Comparison of ENCODE assay signal across 38 cellular contexts in genomic region chr6:22409487-22409886, GRCh38.
"Had no signal": no experiment of that assay in that cellular context is flagged by ENCODE, and none has a peak within 500 bp of the region (broad histone marks: within the 10 kb centered on the region; RNA-seq: fewer than 3 reads in every experiment).

No MANE protein-coding gene starts in this region.

- H3K27ac ChIP-seq: adrenal gland, body of pancreas, breast epithelium, Peyer's patch, SJSA1, VCaP had no signal

- H3K4me1 Mint-ChIP-seq: activated B cell treated with CpG ODN at 0.5 μM for 24 hours had no signal

- H3K27me3 ChIP-seq: adrenal gland, body of pancreas, breast epithelium, MG63, Peyer's patch, SJSA1 had no signal

- H3K27me3 Mint-ChIP-seq: activated B cell treated with CpG ODN at 0.5 μM for 24 hours; activated CD4-positive, alpha-beta memory T cell treated with anti-CD3 and anti-CD28 coated beads for 36 hours had no signal

- H3K4me3 ChIP-seq: adrenal gland, body of pancreas, breast epithelium, MG63, Peyer's patch, SJSA1 had no signal

- H3K36me3 Mint-ChIP-seq: activated CD4-positive, alpha-beta memory T cell treated with anti-CD3 and anti-CD28 coated beads for 36 hours; activated naive CD4-positive, alpha-beta T cell treated with anti-CD3 and anti-CD28 coated beads, Interleukin-2, amount 50 U/mL, for 72 hours had no signal

- H3K4me3 Mint-ChIP-seq: activated B cell treated with CpG ODN at 0.5 μM for 24 hours; activated CD4-positive, alpha-beta memory T cell treated with anti-CD3 and anti-CD28 coated beads for 36 hours; activated naive CD4-positive, alpha-beta T cell treated with anti-CD3 and anti-CD28 coated beads for 36 hours; activated T-cell treated with anti-CD3 and anti-CD28 coated beads, Interleukin-2, amount 50 U/mL, for 4 hours; activated T-helper 1 cell treated with anti-CD3 and anti-CD28 coated beads, Interleukin-12 subunit alpha, Interleukin-12 subunit beta, Interleukin-2, Interleukin-4 antibody, amounts not matched to agents 30 ng/mL and 10 ng/mL and 1 ng/mL, durations not matched to agents 14 hours and 24 hours and 36 hours had no signal

- FAIRE-seq: astrocyte had no signal

- H3K9me3 Mint-ChIP-seq: activated B cell treated with CpG ODN at 0.5 μM for 24 hours; activated CD4-positive, alpha-beta memory T cell treated with anti-CD3 and anti-CD28 coated beads for 36 hours; activated naive CD4-positive, alpha-beta T cell treated with anti-CD3 and anti-CD28 coated beads for 36 hours; activated T-cell treated with anti-CD3 and anti-CD28 coated beads, Interleukin-2, amount 50 U/mL, for 4 hours; activated T-helper 1 cell treated with anti-CD3 and anti-CD28 coated beads, Interleukin-12 subunit alpha, Interleukin-12 subunit beta, Interleukin-2, Interleukin-4 antibody, amounts not matched to agents 30 ng/mL and 10 ng/mL and 1 ng/mL, durations not matched to agents 14 hours and 24 hours and 36 hours had no signal

- H3K4me1 ChIP-seq: adrenal gland, body of pancreas, breast epithelium, Peyer's patch had no signal

- H3K36me3 ChIP-seq: adrenal gland, breast epithelium, MG63, Peyer's patch, SJSA1 had no signal

- DNase-seq: activated B cell treated with CpG ODN at 0.5 μM for 24 hours; activated CD4-positive, alpha-beta memory T cell treated with anti-CD3 and anti-CD28 coated beads for 36 hours; activated CD4-positive, alpha-beta T cell treated with anti-CD3 and anti-CD28 coated beads for 4 hours; activated CD4-positive, alpha-beta T cell treated with anti-CD3 and anti-CD28 coated beads, Interleukin-2, amount 50 U/mL, for 1 hour; activated CD4-positive, CD25-positive, alpha-beta regulatory T cell treated with anti-CD3 and anti-CD28 coated beads, Interleukin-2, amount 50 U/mL, for 72 hours; activated CD8-positive, alpha-beta memory T cell treated with anti-CD3 and anti-CD28 coated beads, Interleukin-2, amount 50 U/mL, for 4 hours; activated gamma-delta T cell treated with Interleukin-2 at 50 U/mL for 16 hours; activated naive CD4-positive, alpha-beta T cell treated with anti-CD3 and anti-CD28 coated beads for 36 hours; activated T-cell treated with anti-CD3 and anti-CD28 coated beads for 4 hours; activated T-cell treated with anti-CD3 and anti-CD28 coated beads, Interleukin-2, amount 50 U/mL, for 4 hours; adrenal gland; body of pancreas; Kasumi-1; MG63; NCI-H1048; NCI-H1105 treated with DMSO at 0.1 percent for 48 hours; NCI-H1436; NCI-H1694; NCI-H1930; NCI-H2081 treated with DMSO at 0.1 percent for 48 hours; NCI-H510A; NCI-H526; NCI-H748 treated with DMSO at 0.1 percent for 48 hours; NK-92 treated with Interleukin-12 subunit alpha and Interleukin-12 subunit beta, amount 100 ng/mL, for 24 hours; PC-3; Peyer's patch; RPMI8226; SHP77 treated with DMSO at 0.1 percent for 48 hours; SW 1271; T-helper 1 cell; T-helper 2 cell; T-helper 9 cell had no signal

- H3K27ac Mint-ChIP-seq: activated B cell treated with CpG ODN at 0.5 μM for 24 hours; activated CD4-positive, alpha-beta memory T cell treated with anti-CD3 and anti-CD28 coated beads for 36 hours; activated naive CD4-positive, alpha-beta T cell treated with anti-CD3 and anti-CD28 coated beads for 36 hours; activated naive CD4-positive, alpha-beta T cell treated with anti-CD3 and anti-CD28 coated beads, Interleukin-2, amount 50 U/mL, for 72 hours; activated T-helper 1 cell treated with anti-CD3 and anti-CD28 coated beads, Interleukin-12 subunit alpha, Interleukin-12 subunit beta, Interleukin-2, Interleukin-4 antibody, amounts not matched to agents 30 ng/mL and 10 ng/mL and 1 ng/mL, durations not matched to agents 14 hours and 24 hours and 36 hours had no signal

- H3K9me3 ChIP-seq: adrenal gland, body of pancreas, breast epithelium, MG63, Peyer's patch, SJSA1 had no signal

- ATAC-seq: activated naive CD4-positive, alpha-beta T cell treated with anti-CD3 and anti-CD28 coated beads, Interleukin-2, amount 50 U/mL, for 72 hours; activated T-cell treated with anti-CD3 and anti-CD28 coated beads, Interleukin-2, amount 50 U/mL, for 4 hours; body of pancreas; PC-3 had no signal
